ENCODE assay signal across 1 cellular context in genomic region chr18:49663755-49664085, GRCh38.
TF ChIP-seq lines count a peak whose summit lies in the region.

No MANE protein-coding gene starts in this region.

TF ChIP-seq in IMR-90, 13 proteins besides CTCF, POLR2A, EP300 and RAD21 (continued from another document):
- TF ChIP-seq FOS (IDR thresholded peaks at IDR 0.05; ENCODE audit: low read depth, low read length) (no peak), CHD1 (IDR thresholded peaks at IDR 0.05; ENCODE audit: low read depth, low read length) (no peak), RCOR1 (IDR thresholded peaks at IDR 0.05; ENCODE audit: insufficient replicate concordance, low read length) (no peak), RFX5 (IDR thresholded peaks at IDR 0.05; ENCODE audit: low read depth, low read length) (no peak), SMC3 (IDR thresholded peaks at IDR 0.05; ENCODE audit: low read depth, low read length) (no peak), MAZ (IDR thresholded peaks at IDR 0.05; ENCODE audit: borderline replicate concordance, low read depth, low read length) (no peak), MAFK (IDR thresholded peaks at IDR 0.05; ENCODE audit: low read depth, low read length) (no peak), ELK1 (IDR thresholded peaks at IDR 0.05; ENCODE audit: borderline replicate concordance, low read depth, low read length) (no peak)
